Comparison of ENCODE assay signal across 8 cellular contexts in genomic region chr5:6713274-6714181, GRCh38. TPM values are rescaled to one million over a fixed set of nuclear protein-coding genes. Genes with fewer than 3 reads are reported as not detected.
DNase-seq lines count a peak whose midpoint lies in the region; ATAC-seq, FAIRE-seq and TF ChIP-seq lines count a peak whose summit lies in the region.

TSS of gene TENT4A (plus strand) at chr5:6713432. CDS start at chr5:6713984, 552 bp downstream.

- TF ChIP-seq POLR2A in GM15510 (IDR thresholded peaks at IDR 0.05; ENCODE audit: borderline replicate concordance, extremely low read depth, insufficient read length), result peak; percentile 59
- no peak for TF ChIP-seq POLR2A in breast epithelium (IDR thresholded peaks at IDR 0.05)

- peaks cover 55% of the 10 kb centered on the region for H3K4me1 Mint-ChIP-seq in stimulated activated effector memory CD8-positive, alpha-beta T cell treated with anti-CD3 and anti-CD28 coated beads, Interleukin-12 subunit alpha, Interleukin-12 subunit beta, amount 100 ng/mL, for 72 hours

- H3K4me1 ChIP-seq in HAP-1 (peaks cover 7% of the 10 kb centered on the region; the same call in 1 of the 2 replicates), OCI-LY1 (ENCODE audit: insufficient read depth, low read length, severe bottlenecking) (peaks cover 51% of the 10 kb centered on the region), breast epithelium (peaks cover 0 to 30% of the 10 kb centered on the region in 2 donors), keratinocyte (ENCODE audit: control insufficient read depth, extremely low read depth, insufficient read depth, low read length) (peaks cover 17% of the 10 kb centered on the region)

- no peaks in the 10 kb centered on the region for H3K9me3 Mint-ChIP-seq in stimulated activated effector memory CD8-positive, alpha-beta T cell treated with anti-CD3 and anti-CD28 coated beads, Interleukin-12 subunit alpha, Interleukin-12 subunit beta, amount 100 ng/mL, for 72 hours

- H3K27me3 ChIP-seq in HAP-1 (ENCODE audit: low read depth), result no peaks in the 10 kb centered on the region
- no peaks in the 10 kb centered on the region for H3K27me3 ChIP-seq in OCI-LY1 (ENCODE audit: insufficient read depth, low read length)
- H3K27me3 ChIP-seq in breast epithelium, result no peaks in the 10 kb centered on the region
- H3K27me3 ChIP-seq in keratinocyte (ENCODE audit: control insufficient read depth, extremely low read depth, insufficient read depth, low read length), result no peaks in the 10 kb centered on the region

- peaks cover 44% of the 10 kb centered on the region for H3K36me3 Mint-ChIP-seq in stimulated activated effector memory CD8-positive, alpha-beta T cell treated with anti-CD3 and anti-CD28 coated beads, Interleukin-12 subunit alpha, Interleukin-12 subunit beta, amount 100 ng/mL, for 72 hours

- no peaks in the 10 kb centered on the region for H3F3A ChIP-seq in OCI-LY1 (ENCODE audit: insufficient read depth, low read length)

- H3K4me2 ChIP-seq in OCI-LY1 (ENCODE audit: low read length) (peak within 1 kb of the TSS; percentile 94), keratinocyte (ENCODE audit: control insufficient read depth, extremely low read depth, insufficient read depth, low read depth, low read length) (peak within 1 kb of the TSS; percentile 93)

- peaks cover 3% of the 10 kb centered on the region for H3K9me1 ChIP-seq in keratinocyte (ENCODE audit: control insufficient read depth, extremely low read depth, insufficient read depth, low read length)

- H4K20me1 ChIP-seq in OCI-LY1 (ENCODE audit: insufficient read depth, low read length) (no peaks in the 10 kb centered on the region; the same call in 1 of the 2 replicates), keratinocyte (ENCODE audit: control insufficient read depth, extremely low read depth, insufficient read depth, low read length) (peaks cover 28% of the 10 kb centered on the region)

- H3K4me3 ChIP-seq in HAP-1 (peak within 1 kb of the TSS; percentile 53), OCI-LY1 (ENCODE audit: low read depth, low read length, poor library complexity, severe bottlenecking) (peak within 1 kb of the TSS; percentile 76), breast epithelium (peak within 1 kb of the TSS; percentile 82 to 83 (median 82)), keratinocyte (ENCODE audit: control insufficient read depth in 2 of 3, extremely low read depth in 1 of 3, insufficient read depth in 2 of 3, low read depth in 1 of 3, low read length in 3 of 3) (peak within 1 kb of the TSS; percentile 63 to 82 (median 79))

- intact Hi-C loops in breast epithelium (cut with DNase I; ENCODE audit: low total_unique reads), result no loop called here

- no peak for FAIRE-seq in keratinocyte (lab: Jason Lieb, UNC)

- H2AFZ ChIP-seq in OCI-LY1 (ENCODE audit: low read length) (no peak within 1 kb of the TSS), keratinocyte (ENCODE audit: control insufficient read depth, low read length) (peak within 1 kb of the TSS; percentile 90)

- peak within 1 kb of the TSS; percentile 94 for H3K27ac Mint-ChIP-seq in stimulated activated effector memory CD8-positive, alpha-beta T cell treated with anti-CD3 and anti-CD28 coated beads, Interleukin-12 subunit alpha, Interleukin-12 subunit beta, amount 100 ng/mL, for 72 hours

- H3K36me3 ChIP-seq in HAP-1 (replicated peaks), result peaks cover 6% of the 10 kb centered on the region
- peaks cover 32% of the 10 kb centered on the region for H3K36me3 ChIP-seq in OCI-LY1 (ENCODE audit: insufficient read depth, low read length)
- no peaks in the 10 kb centered on the region for H3K36me3 ChIP-seq in breast epithelium
- H3K36me3 ChIP-seq in keratinocyte (ENCODE audit: control insufficient read depth in 2 of 2, extremely low read depth in 1 of 2, insufficient read depth in 2 of 2, low read length in 2 of 2), result peaks cover 2 to 13% of the 10 kb centered on the region in 2 experiments

- H3K27ac ChIP-seq in OCI-LY1 (ENCODE audit: low read depth, low read length, poor library complexity, severe bottlenecking) (peak within 1 kb of the TSS; percentile 83), breast epithelium (peak within 1 kb of the TSS; percentile 89 to 92), keratinocyte (ENCODE audit: control insufficient read depth, insufficient read depth, low read length) (peak within 1 kb of the TSS; percentile 85)

- in situ Hi-C loops in HAP-1 (cut with MboI; ENCODE audit: low sequenced_read_pairs), result no loop called here

- peaks cover 30% of the 10 kb centered on the region; the same call in 1 of the 2 replicates for H3K79me2 ChIP-seq in OCI-LY1 (ENCODE audit: insufficient read depth, low read length)
- H3K79me2 ChIP-seq in keratinocyte (ENCODE audit: control insufficient read depth, insufficient read depth, low read length), result peaks cover 45% of the 10 kb centered on the region

- ATAC-seq in stimulated activated effector memory CD8-positive, alpha-beta T cell treated with anti-CD3 and anti-CD28 coated beads, Interleukin-12 subunit alpha, Interleukin-12 subunit beta, amount 100 ng/mL, for 72 hours, result peak; percentile 58

- H3K9ac ChIP-seq in OCI-LY1 (ENCODE audit: low read length) (peak within 1 kb of the TSS; percentile 94), keratinocyte (ENCODE audit: control insufficient read depth, extremely low read depth, insufficient read depth, low read length) (peak within 1 kb of the TSS; percentile 89)

- no peaks in the 10 kb centered on the region for H3K9me3 ChIP-seq in HAP-1
- H3K9me3 ChIP-seq in OCI-LY1 (ENCODE audit: low read length), result no peaks in the 10 kb centered on the region
- H3K9me3 ChIP-seq in breast epithelium, result no peaks in the 10 kb centered on the region
- no peaks in the 10 kb centered on the region for H3K9me3 ChIP-seq in keratinocyte (ENCODE audit: control insufficient read depth, low read depth, low read length)

- H3K4me3 Mint-ChIP-seq in stimulated activated effector memory CD8-positive, alpha-beta T cell treated with anti-CD3 and anti-CD28 coated beads, Interleukin-12 subunit alpha, Interleukin-12 subunit beta, amount 100 ng/mL, for 72 hours, result peak within 1 kb of the TSS; percentile 80

- DNase-seq in HAP-1 (ENCODE audit: low spot score in 2 of 2) (no peak), breast epithelium (ENCODE audit: low spot score in 2 of 2) (peak in 1 of 2 donors; percentile 21), keratinocyte (ENCODE audit: low read depth, low spot score) (no peak), NCI-H226 (no peak), NCI-H2081 treated with DMSO at 0.1 percent for 48 hours (lab: John Stamatoyannopoulos, UW) (no peak)
- no peak for DNase-seq in stimulated activated effector memory CD8-positive, alpha-beta T cell treated with anti-CD3 and anti-CD28 coated beads, Interleukin-12 subunit alpha, Interleukin-12 subunit beta, amount 100 ng/mL, for 72 hours (ENCODE audit: low spot score in 2 of 2)

- dilution Hi-C loops in keratinocyte (cut with MboI; ENCODE audit: extremely low pct_ligation_motif_present, low sequenced_read_pairs), result no loop called here

- TF ChIP-seq CTCF in OCI-LY1 (IDR thresholded peaks at IDR 0.05; ENCODE audit: low read length) (no peak), breast epithelium (IDR thresholded peaks at IDR 0.05) (no peak), keratinocyte (optimal IDR thresholded peaks at IDR 0.05 in 1 of 3, IDR thresholded peaks at IDR 0.05 in 1 of 3, conservative IDR thresholded peaks at IDR 0.05 in 1 of 3; ENCODE audit: extremely low read depth in 1 of 3, insufficient read depth in 2 of 3, low read length in 3 of 3) (no peak)

- H3K9me2 ChIP-seq in OCI-LY1 (ENCODE audit: low read depth, low read length), result no peaks in the 10 kb centered on the region

RNA-seq across cellular contexts. Expression of gene TENT4A, which starts in this region (rescaled TPM):
- total RNA-seq in breast epithelium, result 10 to 100 TPM; 24.1 to 26.2 (median 24.8) TPM
- 4.0 to 5.9 TPM (median 4.2 TPM) in 3 replicates for polyA plus RNA-seq in keratinocyte
- polyA plus RNA-seq in keratinocyte (2011; ENCODE audit: low read depth), result 8.0 TPM
- 3.8 and 3.9 TPM in 2 replicates for polyA plus RNA-seq in keratinocyte (2011; cell fraction: cytosol; rRNA removed)
- 29.5 and 32.6 TPM in 2 replicates for polyA plus RNA-seq in keratinocyte (2011; cell fraction: nucleus; rRNA removed)
- 10.0 and 10.2 TPM in 2 replicates for polyA plus RNA-seq in keratinocyte (2012; ENCODE audit: low replicate concordance)
- 6.8 to 15.8 TPM (median 15.5 TPM) in 3 replicates for polyA minus RNA-seq in keratinocyte
- polyA minus RNA-seq in keratinocyte (2011; cell fraction: cytosol; rRNA and poly(A)+ RNA removed), result 3.8 TPM
- polyA minus RNA-seq in keratinocyte (2011; cell fraction: nucleus; rRNA and poly(A)+ RNA removed), result 13.0 and 21.1 TPM in 2 replicates
